Comparison of ENCODE assay signal across 8 cellular contexts in genomic region chr1:89454845-89455521, GRCh38.
DNase-seq lines count a peak whose midpoint lies in the region; ATAC-seq and TF ChIP-seq lines count a peak whose summit lies in the region.

No MANE protein-coding gene starts in this region.

- TF ChIP-seq CTCF in BE2C (IDR thresholded peaks at IDR 0.05; ENCODE audit: low read depth, low read length), result peak; percentile 60
- TF ChIP-seq CTCF in VCaP (conservative IDR thresholded peaks at IDR 0.05), result peak; percentile 80
- peak; percentile 88 for TF ChIP-seq CTCF in chondrocyte (IDR thresholded peaks at IDR 0.05)
- peak; percentile 70 to 81 (median 74) for TF ChIP-seq CTCF in right lobe of liver (IDR thresholded peaks at IDR 0.05)

- no peaks in the 10 kb centered on the region for H3K9me2 ChIP-seq in GM23248 (ENCODE audit: insufficient read depth)

- no peaks in the 10 kb centered on the region for H3F3A ChIP-seq in GM23248 (ENCODE audit: insufficient read depth)

- H3K27ac ChIP-seq in GM23248, result no peak overlapping the region
- H3K27ac ChIP-seq in VCaP, result peak overlapping the region; percentile 36
- H3K27ac ChIP-seq in right lobe of liver, result no peak overlapping the region

- H3K4me3 ChIP-seq in BE2C (ENCODE audit: low read depth, low read length), result no peak overlapping the region
- no peak overlapping the region for H3K4me3 ChIP-seq in GM23248
- H3K4me3 ChIP-seq in right lobe of liver, result no peak overlapping the region

- H3K4me2 ChIP-seq in GM23248 (ENCODE audit: unreplicated experiment), result no peak overlapping the region

- H3K4me1 Mint-ChIP-seq in chondrocyte (ENCODE audit: low read depth), result no peaks in the 10 kb centered on the region

- H2AFZ ChIP-seq in GM23248, result no peak overlapping the region

- 32 to 35% methylated on average over 7 of the region's 7 CpGs for WGBS in GM23248 (ENCODE audit: low coverage in 1 of 2, low lambda C conversion rate in 2 of 2, missing lambda C conversion rate in 2 of 2), 2 experiments
- 13% methylated on average over 7 of the region's 7 CpGs for WGBS in right lobe of liver (ENCODE audit: insufficient coverage, low coverage, low lambda C conversion rate, missing lambda C conversion rate)

- H3K9me3 ChIP-seq in BE2C (no peaks in the 10 kb centered on the region), GM23248 (ENCODE audit: low read depth) (no peaks in the 10 kb centered on the region), right lobe of liver (no peaks in the 10 kb centered on the region)

- H3K36me3 ChIP-seq in BE2C (no peaks in the 10 kb centered on the region), GM23248 (ENCODE audit: low read depth) (no peaks in the 10 kb centered on the region), right lobe of liver (no peaks in the 10 kb centered on the region)

- peak; percentile 32 for DNase-seq in BE2C
- peak; percentile 69 for DNase-seq in GM23248
- DNase-seq in NCI-H2107 treated with DMSO at 0.1 percent for 48 hours (lab: John Stamatoyannopoulos, UW; ENCODE audit: unreplicated experiment), result peak; percentile 61
- no peak for DNase-seq in chondrocyte (ENCODE audit: low spot score)
- peak in 1 of 3 donors; percentile 20 for DNase-seq in right lobe of liver
- peak; percentile 5 to 29 for DNase-seq in stimulated activated CD8-positive, alpha-beta memory T cell treated with anti-CD3 and anti-CD28 coated beads, Interleukin-4, amount 100 ng/mL, for 1 hour (ENCODE audit: low read depth in 2 of 2, low spot score in 1 of 2)
- DNase-seq in posterior vena cava (ENCODE audit: low spot score), result no peak

- no peaks in the 10 kb centered on the region for H3K36me3 Mint-ChIP-seq in chondrocyte (ENCODE audit: low read depth)

- peak; percentile 88 to 93 (median 90) for ATAC-seq in right lobe of liver

- no peak overlapping the region for H3K27ac Mint-ChIP-seq in chondrocyte (ENCODE audit: unreplicated experiment)

- H3K9ac ChIP-seq in GM23248, result no peak overlapping the region

- H4K20me1 ChIP-seq in GM23248 (ENCODE audit: insufficient read depth), result no peaks in the 10 kb centered on the region

- intact Hi-C loops in right lobe of liver (cut with DNase I) (no loop called here), posterior vena cava (cut with DNase I) (no loop called here)

- H3K79me2 ChIP-seq in GM23248 (ENCODE audit: insufficient read depth), result no peaks in the 10 kb centered on the region

- no peaks in the 10 kb centered on the region for H3K4me1 ChIP-seq in BE2C
- 0 out of 2 replicates have a peak, but pooled peaks cover 6% of the 10 kb centered on the region for H3K4me1 ChIP-seq in GM23248 (ENCODE audit: insufficient read depth)
- no peaks in the 10 kb centered on the region for H3K4me1 ChIP-seq in right lobe of liver

- in situ Hi-C loops in GM23248 (cut with MboI), result no loop called here

- TF ChIP-seq POLR2A in right lobe of liver (IDR thresholded peaks at IDR 0.05), result no peak

- H3K27me3 ChIP-seq in BE2C, result no peaks in the 10 kb centered on the region
- H3K27me3 ChIP-seq in GM23248 (replicated peaks; ENCODE audit: insufficient read depth), result no peaks in the 10 kb centered on the region
- no peaks in the 10 kb centered on the region for H3K27me3 ChIP-seq in right lobe of liver

- H3K27me3 Mint-ChIP-seq in chondrocyte (ENCODE audit: low read depth), result peaks cover 31% of the 10 kb centered on the region

- H3K4me3 Mint-ChIP-seq in chondrocyte (ENCODE audit: unreplicated experiment), result no peak overlapping the region

- no peaks in the 10 kb centered on the region for H3K9me3 Mint-ChIP-seq in chondrocyte (ENCODE audit: low read depth)

Comparison
In these comparisons a context has a peak if more than half of its experiments do, and no peak if none do; other contexts are left out.
1. DNase-seq: peak in BE2C (single experiment), GM23248 (single experiment), NCI-H2107 treated with DMSO at 0.1 percent for 48 hours (single experiment) and stimulated activated CD8-positive, alpha-beta memory T cell treated with anti-CD3 and anti-CD28 coated beads, Interleukin-4, amount 100 ng/mL, for 1 hour (2 of 2); none in chondrocyte (single experiment) and posterior vena cava (single experiment).
2. Peak in every context shown above with its lines, with median percentiles within 50 percentile points of each other: CTCF ChIP-seq.